In genomic region chr5:31350395-31350794, GRCh38 we compare ENCODE assay signal across 8 cellular contexts.
"Had no signal": no experiment of that assay in that cellular context is flagged by ENCODE, and none has a peak within 500 bp of the region (broad histone marks: within the 10 kb centered on the region; RNA-seq: fewer than 3 reads in every experiment).

No MANE protein-coding gene starts in this region.

- FAIRE-seq: H1, H54, K562 had no signal

- H3K36me3 ChIP-seq: HAP-1 had no signal

- DNase-seq: IMR-90, KG1 had no signal

- H3K4me3 ChIP-seq: GM23338, HAP-1, K562 had no signal

- H3K9me3 Mint-ChIP-seq: GM23338 had no signal

- H3K4me3 Mint-ChIP-seq: GM23338 had no signal

- ATAC-seq: GM23338, HCT116, K562 had no signal

- H3K27ac Mint-ChIP-seq: GM23338 had no signal

- H3K9me3 ChIP-seq: HAP-1 had no signal

- H2AFZ ChIP-seq: GM23338 had no signal

- H3K4me2 ChIP-seq: GM23338 had no signal
